In the genomic region with DNA sequence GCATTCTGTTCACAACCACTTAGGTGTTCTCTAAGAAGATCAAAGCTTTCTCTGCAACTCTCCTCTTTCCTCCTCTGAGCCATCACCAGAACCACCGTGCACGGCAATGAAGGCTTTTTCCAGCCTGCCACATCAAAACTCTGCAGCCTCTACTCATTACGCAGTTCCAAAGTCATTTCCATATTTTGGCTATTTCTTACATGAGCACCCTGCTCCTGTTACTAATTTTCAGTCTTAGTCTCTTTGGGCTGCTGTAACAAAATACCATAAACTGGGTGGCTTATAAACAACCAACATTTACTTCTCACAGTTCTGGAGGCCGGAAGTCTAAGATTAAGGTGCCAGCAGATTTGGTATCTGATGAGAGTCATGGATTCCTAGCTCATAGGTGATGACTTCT, we compare ENCODE assay signal across 30 cellular contexts.
"Had no signal": no experiment of that assay in that cellular context is flagged by ENCODE, and none has a peak within 500 bp of the region (broad histone marks: within the 10 kb centered on the region; RNA-seq: fewer than 3 reads in every experiment).

No MANE protein-coding gene starts in this region.

- H3K27ac ChIP-seq: neutrophil, ovary, parathyroid adenoma, psoas muscle, spleen, suprapubic skin, testis, tibial artery, transverse colon, upper lobe of right lung, uterus had no signal

- H2AFZ ChIP-seq: parathyroid adenoma had no signal

- ATAC-seq: naive thymus-derived CD8-positive, alpha-beta T cell; natural killer cell treated with Interleukin-12 subunit alpha and Interleukin-12 subunit beta and Interleukin-15 and Interleukin-18, amount 100 ng/mL, for 72 hours; psoas muscle; right cardiac atrium; sciatic nerve; stimulated activated memory B cell treated with anti-CD40 and anti-IgM and Interleukin-4, amounts not matched to agents 10 μg/mL and 1 μg/mL and 100 μg/mL, for 72 hours; stimulated activated naive CD8-positive, alpha-beta T cell treated with anti-CD3 and anti-CD28 coated beads, Interleukin-15, amount 100 ng/mL, for 72 hours; stimulated activated naive CD8-positive, alpha-beta T cell treated with anti-CD3 and anti-CD28 coated beads, Interleukin-15, Interleukin-2, amounts not matched to agents 100 U/mL and 50 U/mL, for 24 hours had no signal

- H3K9me3 ChIP-seq: neutrophil, ovary, psoas muscle, spleen, suprapubic skin, testis, tibial artery, transverse colon, upper lobe of right lung, uterus had no signal

- H3K4me1 ChIP-seq: parathyroid adenoma, psoas muscle, spleen, testis, transverse colon, upper lobe of right lung, uterus had no signal

- H3K9ac ChIP-seq: parathyroid adenoma had no signal

- DNase-seq: naive thymus-derived CD8-positive, alpha-beta T cell; nephron progenitor cell; nucleus accumbens; ovary; posterior cingulate gyrus; psoas muscle; right cardiac atrium; spleen; stimulated activated CD4-positive, alpha-beta T cell treated with anti-CD3 and anti-CD28 coated beads, Interleukin-12 subunit alpha, Interleukin-12 subunit beta, amount 100 ng/mL, for 4 hours; stimulated activated CD4-positive, alpha-beta T cell treated with anti-CD3 and anti-CD28 coated beads, Interleukin-1b, Interleukin-23, amount 100 ng/mL, for 48 hours; stimulated activated CD4-positive, alpha-beta T cell treated with anti-CD3 and anti-CD28 coated beads, Interleukin-4, amount 100 ng/mL, for 1 hour; stimulated activated CD4-positive, alpha-beta T cell treated with anti-CD3 and anti-CD28 coated beads, Interleukin-4, amount 100 ng/mL, for 4 hours; stimulated activated CD8-positive, alpha-beta memory T cell treated with anti-CD3 and anti-CD28 coated beads, Interleukin-4, amount 100 ng/mL, for 48 hours; stimulated activated naive CD4-positive, alpha-beta T cell; stimulated activated naive CD8-positive, alpha-beta T cell treated with anti-CD3 and anti-CD28 coated beads, Interleukin-15, amount 100 ng/mL, for 72 hours; stimulated activated naive CD8-positive, alpha-beta T cell treated with anti-CD3 and anti-CD28 coated beads, Interleukin-15, Interleukin-2, amounts not matched to agents 100 U/mL and 50 U/mL, for 24 hours; substantia nigra; testis; tibial artery; transverse colon; upper lobe of right lung; uterus had no signal

- H3K4me2 ChIP-seq: smooth muscle cell had no signal

- H3K36me3 ChIP-seq: neutrophil, ovary, spleen, suprapubic skin, tibial artery, transverse colon, upper lobe of right lung, uterus had no signal

- H3K27me3 ChIP-seq: neutrophil, ovary, suprapubic skin, testis, tibial artery, transverse colon, upper lobe of right lung, uterus had no signal

- H3K79me2 ChIP-seq: parathyroid adenoma had no signal

- H3K4me3 ChIP-seq: ovary, psoas muscle, skin epidermis, smooth muscle cell, spleen, suprapubic skin, testis, tibial artery, transverse colon, upper lobe of right lung, uterus had no signal
